ENCODE assay signal across 8 cellular contexts in the genomic region with DNA sequence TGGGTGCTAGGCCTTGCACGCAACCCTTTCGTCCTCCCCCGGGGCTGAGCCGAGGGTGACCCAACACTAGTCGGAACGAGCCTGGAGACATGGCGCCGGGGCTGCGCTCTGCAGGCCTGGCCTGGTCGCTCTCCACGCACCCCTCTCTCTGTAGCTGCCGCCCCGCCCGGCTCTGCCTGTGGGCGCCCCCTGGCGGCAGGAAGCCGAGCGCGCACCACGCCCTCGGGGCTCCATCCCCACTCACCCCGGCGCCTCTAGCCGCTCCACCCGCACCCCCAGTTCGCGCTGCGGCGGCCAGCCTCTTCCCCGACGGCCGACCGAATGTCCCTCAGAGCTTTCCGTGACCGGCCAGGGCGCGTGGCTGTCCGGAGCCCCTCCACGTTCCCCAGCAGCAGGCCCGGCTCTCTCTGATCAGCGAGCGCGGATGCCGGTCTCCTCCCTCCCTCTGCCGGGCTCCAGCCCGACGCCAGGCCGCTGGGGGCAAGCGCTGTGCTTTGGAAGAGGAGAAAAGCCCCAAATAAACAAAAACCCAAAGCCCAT. TPM values are rescaled to one million over a fixed set of nuclear protein-coding genes. Genes with fewer than 3 reads are reported as not detected.
A peak's percentile ranks its signal among the peaks of the same experiment; 100 is the strongest.
DNase-seq lines count a peak whose midpoint lies in the region; ATAC-seq lines count a peak whose summit lies in the region.

No MANE protein-coding gene starts in this region.

- no peak overlapping the region for H2BK120ac ChIP-seq in mesendoderm (ENCODE audit: low read depth, low read length)

- no peaks in the 10 kb centered on the region for H3K4me1 ChIP-seq in mesendoderm (ENCODE audit: control insufficient read depth, low read depth, low read length)

- no peaks in the 10 kb centered on the region for H3K9me3 Mint-ChIP-seq in activated CD8-positive, alpha-beta T cell treated with anti-CD3 and anti-CD28 coated beads, Interleukin-2, amount 10 ng/mL, durations not matched to agents 7 days and 5 days (ENCODE audit: insufficient read depth)
- no peaks in the 10 kb centered on the region for H3K9me3 Mint-ChIP-seq in effector memory CD8-positive, alpha-beta T cell

- H3K23ac ChIP-seq in mesendoderm (ENCODE audit: low read length): no peak overlapping the region

- H3K4me2 ChIP-seq in mesendoderm (ENCODE audit: low read length): peak overlapping the region; percentile 94

- H2BK15ac ChIP-seq in mesendoderm (replicated peaks; ENCODE audit: low read depth): no peak overlapping the region

- no peak overlapping the region for H3K4ac ChIP-seq in mesendoderm (ENCODE audit: low read depth, low read length)

- CTCF ChIA-PET in activated CD8-positive, alpha-beta T cell treated with anti-CD3 and anti-CD28 coated beads, Interleukin-2, amount 10 ng/mL, durations not matched to agents 7 days and 5 days (lab: Charles Lee): interaction anchor here (0.8 to 3.1 kb wide), 16 partner anchors 9 to 380 kb away, joined by 3 to 19 read pairs (median 5); no protein-coding TSS in a partner anchor

- H3K79me2 ChIP-seq in mesendoderm (ENCODE audit: control insufficient read depth, insufficient read depth, low read length): no peaks in the 10 kb centered on the region

- peak; percentile 85 for ATAC-seq in HG02763 (IDR thresholded peaks at IDR 0.05; ENCODE audit: unreplicated experiment)
- peak; percentile 93 for ATAC-seq in activated CD8-positive, alpha-beta T cell treated with anti-CD3 and anti-CD28 coated beads, Interleukin-2, amount 10 ng/mL, durations not matched to agents 7 days and 5 days
- ATAC-seq in effector memory CD8-positive, alpha-beta T cell (replicated peaks): peak; percentile 85

- peaks cover 60% of the 10 kb centered on the region for H3K27me3 ChIP-seq in mesendoderm (ENCODE audit: insufficient read depth, low read length, poor library complexity)

- WGBS in mesendoderm (ENCODE audit: extremely low coverage, insufficient coverage, low lambda C conversion rate): no CpG with 5 or more reads among the region's 49 CpGs

- POLR2A ChIA-PET in activated CD8-positive, alpha-beta T cell treated with anti-CD3 and anti-CD28 coated beads, Interleukin-2, amount 10 ng/mL, durations not matched to agents 7 days and 5 days (lab: Charles Lee): no interaction called here

- H3K56ac ChIP-seq in mesendoderm (ENCODE audit: low read length): peak overlapping the region; percentile 92

- no peaks in the 10 kb centered on the region for H3K36me3 ChIP-seq in mesendoderm (ENCODE audit: control insufficient read depth, insufficient read depth, low read length)

- H3K79me1 ChIP-seq in mesendoderm (ENCODE audit: low read length): no peaks in the 10 kb centered on the region

- no peak overlapping the region for H2BK5ac ChIP-seq in mesendoderm (ENCODE audit: low read length)

- no peak overlapping the region for H3K4me3 Mint-ChIP-seq in activated CD8-positive, alpha-beta T cell treated with anti-CD3 and anti-CD28 coated beads, Interleukin-2, amount 10 ng/mL, durations not matched to agents 7 days and 5 days
- H3K4me3 Mint-ChIP-seq in effector memory CD8-positive, alpha-beta T cell: peak overlapping the region; percentile 50 to 63

- H3K27me3 Mint-ChIP-seq in activated CD8-positive, alpha-beta T cell treated with anti-CD3 and anti-CD28 coated beads, Interleukin-2, amount 10 ng/mL, durations not matched to agents 7 days and 5 days (ENCODE audit: low read depth): peaks cover 69% of the 10 kb centered on the region
- H3K27me3 Mint-ChIP-seq in effector memory CD8-positive, alpha-beta T cell: peaks cover 71 to 94% of the 10 kb centered on the region in 2 donors

- H4K5ac ChIP-seq in mesendoderm (ENCODE audit: low read length): no peak overlapping the region

- no peak overlapping the region for H3K27ac Mint-ChIP-seq in activated CD8-positive, alpha-beta T cell treated with anti-CD3 and anti-CD28 coated beads, Interleukin-2, amount 10 ng/mL, durations not matched to agents 7 days and 5 days
- no peak overlapping the region for H3K27ac Mint-ChIP-seq in effector memory CD8-positive, alpha-beta T cell

- no peak overlapping the region for H3K18ac ChIP-seq in mesendoderm (ENCODE audit: low read length)

- peaks cover 3% of the 10 kb centered on the region for H3K36me3 Mint-ChIP-seq in activated CD8-positive, alpha-beta T cell treated with anti-CD3 and anti-CD28 coated beads, Interleukin-2, amount 10 ng/mL, durations not matched to agents 7 days and 5 days (ENCODE audit: low read depth)
- peaks cover 10% of the 10 kb centered on the region for H3K36me3 Mint-ChIP-seq in effector memory CD8-positive, alpha-beta T cell (ENCODE audit: insufficient read depth)

- peak overlapping the region; percentile 63 for H3K9ac ChIP-seq in mesendoderm (ENCODE audit: low read length)

- H4K8ac ChIP-seq in mesendoderm (ENCODE audit: low read depth, low read length): no peak overlapping the region

- DNase-seq in NCI-H2107 (lab: John Stamatoyannopoulos, UW) (peak; percentile 11), NCI-H2107 treated with DMSO at 0.1 percent for 48 hours (lab: John Stamatoyannopoulos, UW; ENCODE audit: unreplicated experiment) (no peak), NCI-H2227 (lab: John Stamatoyannopoulos, UW; ENCODE audit: unreplicated experiment) (peak; percentile 84), mesendoderm (peak; percentile 74)
- peak; percentile 61 for DNase-seq in activated CD8-positive, alpha-beta T cell treated with anti-CD3 and anti-CD28 coated beads, Interleukin-2, amount 10 ng/mL, durations not matched to agents 7 days and 5 days
- peak; percentile 43 to 59 (median 53) for DNase-seq in effector memory CD8-positive, alpha-beta T cell
- peak; percentile 53 to 59 for DNase-seq in stimulated activated CD8-positive, alpha-beta memory T cell treated with anti-CD3 and anti-CD28 coated beads, Interleukin-2, amount 100 ng/mL, for 48 hours (ENCODE audit: low read depth in 2 of 2)

- peaks cover 10% of the 10 kb centered on the region for H3K4me1 Mint-ChIP-seq in activated CD8-positive, alpha-beta T cell treated with anti-CD3 and anti-CD28 coated beads, Interleukin-2, amount 10 ng/mL, durations not matched to agents 7 days and 5 days (ENCODE audit: low read depth)
- peaks cover 0 to 12% of the 10 kb centered on the region in 2 donors for H3K4me1 Mint-ChIP-seq in effector memory CD8-positive, alpha-beta T cell (ENCODE audit: low read depth in 2 of 2)

- H3K27ac ChIP-seq in mesendoderm (ENCODE audit: low read depth, low read length): no peak overlapping the region

- H2AK5ac ChIP-seq in mesendoderm (ENCODE audit: low read length): no peak overlapping the region

- H3K4me3 ChIP-seq in mesendoderm (ENCODE audit: low read length): peak overlapping the region; percentile 34

RNA-seq across cellular contexts. Expression of a gene that starts 29.1 kb away (rescaled TPM):
- not detected for total RNA-seq in activated CD8-positive, alpha-beta T cell treated with anti-CD3 and anti-CD28 coated beads, Interleukin-2, amount 10 ng/mL, durations not matched to agents 7 days and 5 days
- polyA plus RNA-seq in mesendoderm (2013, experiment 1 of 2): not detected
- not detected for polyA plus RNA-seq in mesendoderm (2013, experiment 2 of 2)

RNA-seq across cellular contexts. Expression of a gene that starts 30.1 kb away (rescaled TPM):
- not detected for total RNA-seq in activated CD8-positive, alpha-beta T cell treated with anti-CD3 and anti-CD28 coated beads, Interleukin-2, amount 10 ng/mL, durations not matched to agents 7 days and 5 days
- polyA plus RNA-seq in mesendoderm (2013, experiment 1 of 2): 0.14 TPM
- 0.15 TPM for polyA plus RNA-seq in mesendoderm (2013, experiment 2 of 2)
